1 cellular context compared by ENCODE assay signal in genomic region chr11:124844664-124845079, GRCh38.
A peak's percentile ranks its signal among the peaks of the same experiment; 100 is the strongest.
TF ChIP-seq lines count a peak whose summit lies in the region.

No MANE protein-coding gene starts in this region.

TF ChIP-seq in K562, 482 proteins besides CTCF, POLR2A, EP300 and RAD21:
- TF ChIP-seq ZFP36 (IDR thresholded peaks at IDR 0.05; ENCODE audit: low read depth, low read length, partially characterized antibody) (peak; percentile 34), ATF2 (CRISPR knock-in tag; IDR thresholded peaks at IDR 0.05) (no peak)
TF ChIP-seq in K562: peak in this region for 1.
